Comparison of ENCODE assay signal across 8 cellular contexts in the genomic region with DNA sequence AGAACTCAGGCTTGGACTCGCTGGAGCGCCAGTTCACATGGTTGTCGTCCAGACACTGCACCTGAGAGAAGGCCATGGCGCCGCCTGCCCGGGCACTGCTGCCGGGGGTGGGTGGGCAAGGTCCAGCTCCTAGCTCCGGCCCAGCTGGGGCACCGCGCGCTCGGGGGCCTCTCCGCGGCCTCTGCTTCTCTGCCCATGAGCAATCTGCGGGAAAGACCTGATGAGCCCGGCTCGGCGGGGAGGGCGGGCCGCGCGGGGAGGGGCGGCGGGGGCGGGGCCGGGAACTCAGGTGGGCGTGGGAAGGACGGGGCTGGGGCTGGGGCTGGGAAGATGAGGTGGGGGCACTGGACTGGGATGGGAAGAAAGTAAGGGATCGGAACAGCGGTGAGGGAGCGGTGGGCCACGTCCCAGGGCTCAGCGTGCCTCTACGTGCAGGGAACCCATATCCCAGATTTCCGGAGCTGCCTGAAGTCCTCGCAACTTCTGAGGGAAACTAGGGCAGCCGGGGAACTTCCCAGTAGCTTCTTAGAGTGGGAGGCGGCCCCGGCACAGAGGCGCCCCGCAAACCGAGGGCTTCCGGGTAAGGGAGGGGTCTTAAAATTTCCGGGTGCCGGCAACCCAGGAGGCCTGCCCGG. TPM values are rescaled to one million over a fixed set of nuclear protein-coding genes. Genes with fewer than 3 reads are reported as not detected.
A peak's percentile ranks its signal among the peaks of the same experiment; 100 is the strongest.
DNase-seq lines count a peak whose midpoint lies in the region; ATAC-seq and TF ChIP-seq lines count a peak whose summit lies in the region.

No MANE protein-coding gene starts in this region.

- H3K4me3 Mint-ChIP-seq in CD8-positive, alpha-beta memory T cell = peak overlapping the region; percentile 87 to 98 (median 91)
- peak overlapping the region; percentile 78 for H3K4me3 Mint-ChIP-seq in osteocyte (ENCODE audit: unreplicated experiment)

- no peaks in the 10 kb centered on the region for H3K27me3 Mint-ChIP-seq in CD8-positive, alpha-beta memory T cell
- H3K27me3 Mint-ChIP-seq in osteocyte (ENCODE audit: unreplicated experiment) = no peaks in the 10 kb centered on the region

- 3 to 6% methylated on average over 20 to 36 of the region's 46 CpGs for WGBS in upper lobe of left lung, 2 donors

- CTCF ChIA-PET in CD8-positive, alpha-beta memory T cell (lab: Charles Lee) = interaction anchor here (1.2 to 2.6 kb wide), 4 partner anchors 8 to 56 kb away, joined by 3 to 10 read pairs (median 4); no protein-coding TSS in a partner anchor

- peaks cover 0 to 19% (median 0%) of the 10 kb centered on the region in 3 donors for H3K36me3 Mint-ChIP-seq in CD8-positive, alpha-beta memory T cell
- no peaks in the 10 kb centered on the region for H3K36me3 Mint-ChIP-seq in osteocyte (ENCODE audit: unreplicated experiment)

- ATAC-seq in GM21825 (IDR thresholded peaks at IDR 0.05; ENCODE audit: unreplicated experiment) (peak; percentile 32), upper lobe of left lung (ENCODE audit: low FRiP score in 2 of 2) (peak in 1 of 2 donors; percentile 37)

- DNase-seq in CD8-positive, alpha-beta memory T cell = peak in 3 of 5 donors; percentile 55 to 65 (median 64)
- DNase-seq in NCI-H2171 (lab: John Stamatoyannopoulos, UW) (peak; percentile 51), activated T-cell treated with anti-CD3 and anti-CD28 coated beads for 4 hours (peak; percentile 55), fibroblast of mammary gland (ENCODE audit: low read depth) (peak; percentile 15), osteocyte (ENCODE audit: extremely low spot score, unreplicated experiment) (no peak), upper lobe of left lung (peak; percentile 42 to 89), Ammon's horn (ENCODE audit: low spot score) (no peak)

- peak overlapping the region; percentile 59 for H3K4me3 ChIP-seq in CD8-positive, alpha-beta memory T cell (ENCODE audit: low read length)
- peak overlapping the region; percentile 67 for H3K4me3 ChIP-seq in fibroblast of mammary gland (ENCODE audit: control insufficient read depth, low read depth, low read length)
- H3K4me3 ChIP-seq in upper lobe of left lung = peak overlapping the region; percentile 3 to 77 (median 66)

- TF ChIP-seq EP300 in upper lobe of left lung (IDR thresholded peaks at IDR 0.05) = no peak

- no peaks in the 10 kb centered on the region for H3K9me3 ChIP-seq in CD8-positive, alpha-beta memory T cell (ENCODE audit: low read length)
- no peaks in the 10 kb centered on the region for H3K9me3 ChIP-seq in upper lobe of left lung

- no peaks in the 10 kb centered on the region for H3K9me3 Mint-ChIP-seq in CD8-positive, alpha-beta memory T cell
- H3K9me3 Mint-ChIP-seq in osteocyte (ENCODE audit: unreplicated experiment) = no peaks in the 10 kb centered on the region

- H3K4me1 ChIP-seq in CD8-positive, alpha-beta memory T cell (ENCODE audit: insufficient read depth, low read length) = peaks cover 36% of the 10 kb centered on the region
- H3K4me1 ChIP-seq in upper lobe of left lung = peaks cover 12 to 31% (median 15%) of the 10 kb centered on the region in 4 donors

- TF ChIP-seq CTCF in fibroblast of mammary gland (conservative IDR thresholded peaks at IDR 0.05; ENCODE audit: control insufficient read depth, insufficient read depth, low read depth, low read length) = no peak
- no peak for TF ChIP-seq CTCF in osteocyte (IDR thresholded peaks at IDR 0.05)
- no peak for TF ChIP-seq CTCF in upper lobe of left lung (IDR thresholded peaks at IDR 0.05)

- no peaks in the 10 kb centered on the region for H3K27me3 ChIP-seq in CD8-positive, alpha-beta memory T cell (ENCODE audit: insufficient read depth, low read length, poor library complexity, severe bottlenecking)
- H3K27me3 ChIP-seq in upper lobe of left lung = no peaks in the 10 kb centered on the region

- TF ChIP-seq POLR2A in upper lobe of left lung (IDR thresholded peaks at IDR 0.05) = no peak

- H3K27ac ChIP-seq in CD8-positive, alpha-beta memory T cell (ENCODE audit: low read depth, low read length) = peak overlapping the region; percentile 59
- H3K27ac ChIP-seq in upper lobe of left lung = peak overlapping the region; percentile 42 to 76 (median 49)

- H3K27ac Mint-ChIP-seq in CD8-positive, alpha-beta memory T cell = peak overlapping the region; percentile 46 to 99 (median 95)
- peak overlapping the region; percentile 31 for H3K27ac Mint-ChIP-seq in osteocyte (ENCODE audit: unreplicated experiment)

- POLR2A ChIA-PET in CD8-positive, alpha-beta memory T cell (lab: Charles Lee) = interaction anchor here (1.1 to 1.3 kb wide), 2 partner anchors 13 to 45 kb away, joined by 3 to 4 read pairs; no protein-coding TSS in a partner anchor

- no peaks in the 10 kb centered on the region for H3K36me3 ChIP-seq in CD8-positive, alpha-beta memory T cell (ENCODE audit: insufficient read depth, low read length)
- no peaks in the 10 kb centered on the region for H3K36me3 ChIP-seq in upper lobe of left lung

- H3K4me1 Mint-ChIP-seq in CD8-positive, alpha-beta memory T cell = peaks cover 25 to 45% (median 32%) of the 10 kb centered on the region in 3 donors
- peaks cover 5% of the 10 kb centered on the region for H3K4me1 Mint-ChIP-seq in osteocyte (ENCODE audit: unreplicated experiment)

RNA-seq across cellular contexts. Expression of a gene that starts 0.5 kb away (rescaled TPM):
- 10 to 100 TPM; 13.1 to 14.6 TPM for total RNA-seq in CD8-positive, alpha-beta memory T cell
- polyA plus RNA-seq in CD8-positive, alpha-beta memory T cell = 7.3 TPM
- 4.1 and 4.7 TPM in 2 replicates for total RNA-seq in osteocyte
- total RNA-seq in upper lobe of left lung = 10 to 100 TPM in 4 of 6 donors, 1 to 10 TPM in 2; 3.1 to 17.2 (median 11.2) TPM

RNA-seq across cellular contexts. Expression of a gene that starts 42.7 kb away (rescaled TPM):
- total RNA-seq in CD8-positive, alpha-beta memory T cell = 10 to 100 TPM in 1 of 2 experiments, 1 to 10 TPM in 1; 7.9 to 10.1 TPM
- 36.2 TPM for polyA plus RNA-seq in CD8-positive, alpha-beta memory T cell
- total RNA-seq in osteocyte (not detected in 2 replicates), upper lobe of left lung (10 to 100 TPM in 1 of 6 donors, 1 to 10 TPM in 5; 3.1 to 11.3 (median 4.8) TPM)

RNA-seq across cellular contexts. Expression of a gene that starts 52.1 kb away (rescaled TPM):
- total RNA-seq in CD8-positive, alpha-beta memory T cell = not detected
- polyA plus RNA-seq in CD8-positive, alpha-beta memory T cell = not detected
- total RNA-seq in osteocyte (not detected in 2 replicates), upper lobe of left lung (not detected)

Comparison
In these comparisons a context has a peak if more than half of its experiments do, and no peak if none do; other contexts are left out.
1. DNase-seq: peak in CD8-positive, alpha-beta memory T cell (3 of 5), NCI-H2171 (single experiment), activated T-cell treated with anti-CD3 and anti-CD28 coated beads for 4 hours (single experiment), fibroblast of mammary gland (single experiment) and upper lobe of left lung (2 of 2); none in osteocyte (single experiment) and Ammon's horn (single experiment).
2. Peak in every context shown above with its lines, with median percentiles within 50 percentile points of each other: H3K4me3 ChIP-seq.